1 cellular context compared by ENCODE assay signal in genomic region chr7:96414931-96415292, GRCh38.
TF ChIP-seq lines count a peak whose summit lies in the region.

No MANE protein-coding gene starts in this region.

TF ChIP-seq in HepG2, 621 proteins besides CTCF, POLR2A, EP300 and RAD21 (continued from another document and continues in another):
- TF ChIP-seq, protein P1, sequence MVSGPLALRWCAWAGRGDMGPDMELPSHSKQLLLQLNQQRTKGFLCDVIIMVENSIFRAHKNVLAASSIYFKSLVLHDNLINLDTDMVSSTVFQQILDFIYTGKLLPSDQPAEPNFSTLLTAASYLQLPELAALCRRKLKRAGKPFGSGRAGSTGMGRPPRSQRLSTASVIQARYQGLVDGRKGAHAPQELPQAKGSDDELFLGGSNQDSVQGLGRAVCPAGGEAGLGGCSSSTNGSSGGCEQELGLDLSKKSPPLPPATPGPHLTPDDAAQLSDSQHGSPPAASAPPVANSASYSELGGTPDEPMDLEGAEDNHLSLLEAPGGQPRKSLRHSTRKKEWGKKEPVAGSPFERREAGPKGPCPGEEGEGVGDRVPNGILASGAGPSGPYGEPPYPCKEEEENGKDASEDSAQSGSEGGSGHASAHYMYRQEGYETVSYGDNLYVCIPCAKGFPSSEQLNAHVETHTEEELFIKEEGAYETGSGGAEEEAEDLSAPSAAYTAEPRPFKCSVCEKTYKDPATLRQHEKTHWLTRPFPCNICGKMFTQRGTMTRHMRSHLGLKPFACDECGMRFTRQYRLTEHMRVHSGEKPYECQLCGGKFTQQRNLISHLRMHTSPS (CRISPR knock-in tag; IDR thresholded peaks at IDR 0.05; ENCODE audit: low read depth) = no peak
- TF ChIP-seq FOXK1 (CRISPR knock-in tag; IDR thresholded peaks at IDR 0.05; ENCODE audit: borderline replicate concordance, low read depth) (no peak), ZNF644 (CRISPR knock-in tag; IDR thresholded peaks at IDR 0.05; ENCODE audit: low read depth) (peak; percentile 87), MED1 (CRISPR knock-in tag; IDR thresholded peaks at IDR 0.05) (no peak), FOXJ3 (CRISPR knock-in tag; IDR thresholded peaks at IDR 0.05; ENCODE audit: borderline replicate concordance) (no peak), KLF11 (CRISPR knock-in tag; IDR thresholded peaks at IDR 0.05) (no peak), ZNF879 (CRISPR knock-in tag; IDR thresholded peaks at IDR 0.05) (no peak), NR2F6 (IDR thresholded peaks at IDR 0.05) (no peak), NR2F6 (CRISPR knock-in tag; IDR thresholded peaks at IDR 0.05) (peak; percentile 46), ZBTB8A (CRISPR knock-in tag; IDR thresholded peaks at IDR 0.05; ENCODE audit: borderline replicate concordance, low read depth) (no peak), ZNF577 (CRISPR knock-in tag; IDR thresholded peaks at IDR 0.05; ENCODE audit: borderline replicate concordance, low read depth) (no peak), SKIL (CRISPR knock-in tag; IDR thresholded peaks at IDR 0.05; ENCODE audit: borderline replicate concordance) (no peak), ZNF772 (CRISPR knock-in tag; IDR thresholded peaks at IDR 0.05) (no peak), PCBP1 (IDR thresholded peaks at IDR 0.05; ENCODE audit: borderline replicate concordance, low read depth, low read length) (no peak), ZNF724P (CRISPR knock-in tag; IDR thresholded peaks at IDR 0.05; ENCODE audit: borderline replicate concordance) (no peak), ZNF816 (CRISPR knock-in tag; IDR thresholded peaks at IDR 0.05; ENCODE audit: borderline replicate concordance) (peak; percentile 60; the same call in 1 of the 2 replicates), ZNF674 (CRISPR knock-in tag; IDR thresholded peaks at IDR 0.05; ENCODE audit: low read depth) (no peak), TCF7 (IDR thresholded peaks at IDR 0.05; ENCODE audit: low read depth) (no peak), ZNF333 (CRISPR knock-in tag; IDR thresholded peaks at IDR 0.05; ENCODE audit: borderline replicate concordance) (no peak), HCFC1 (IDR thresholded peaks at IDR 0.05; ENCODE audit: low read depth, low read length) (no peak), MAFF (IDR thresholded peaks at IDR 0.05; ENCODE audit: low read depth, low read length) (no peak), DNMT1 (CRISPR knock-in tag; IDR thresholded peaks at IDR 0.05) (no peak), KDM1A (CRISPR knock-in tag; IDR thresholded peaks at IDR 0.05) (0 out of 2 replicates have a peak, but pooled peaks have one; percentile 65), AKNA (CRISPR knock-in tag; IDR thresholded peaks at IDR 0.05; ENCODE audit: borderline replicate concordance) (no peak), PHF20 (CRISPR knock-in tag; IDR thresholded peaks at IDR 0.05) (no peak), PCBP2 (optimal IDR thresholded peaks at IDR 0.05; ENCODE audit: low read depth, low read length, poor library complexity, severe bottlenecking) (no peak), YEATS4 (CRISPR knock-in tag; IDR thresholded peaks at IDR 0.05; ENCODE audit: borderline replicate concordance) (no peak), MZF1 (CRISPR knock-in tag; IDR thresholded peaks at IDR 0.05; ENCODE audit: borderline replicate concordance) (no peak), ZNF136 (CRISPR knock-in tag; IDR thresholded peaks at IDR 0.05; ENCODE audit: low read depth) (no peak), U2AF2 (IDR thresholded peaks at IDR 0.05; ENCODE audit: low read depth, low read length) (no peak)
- TF ChIP-seq, protein P2, sequence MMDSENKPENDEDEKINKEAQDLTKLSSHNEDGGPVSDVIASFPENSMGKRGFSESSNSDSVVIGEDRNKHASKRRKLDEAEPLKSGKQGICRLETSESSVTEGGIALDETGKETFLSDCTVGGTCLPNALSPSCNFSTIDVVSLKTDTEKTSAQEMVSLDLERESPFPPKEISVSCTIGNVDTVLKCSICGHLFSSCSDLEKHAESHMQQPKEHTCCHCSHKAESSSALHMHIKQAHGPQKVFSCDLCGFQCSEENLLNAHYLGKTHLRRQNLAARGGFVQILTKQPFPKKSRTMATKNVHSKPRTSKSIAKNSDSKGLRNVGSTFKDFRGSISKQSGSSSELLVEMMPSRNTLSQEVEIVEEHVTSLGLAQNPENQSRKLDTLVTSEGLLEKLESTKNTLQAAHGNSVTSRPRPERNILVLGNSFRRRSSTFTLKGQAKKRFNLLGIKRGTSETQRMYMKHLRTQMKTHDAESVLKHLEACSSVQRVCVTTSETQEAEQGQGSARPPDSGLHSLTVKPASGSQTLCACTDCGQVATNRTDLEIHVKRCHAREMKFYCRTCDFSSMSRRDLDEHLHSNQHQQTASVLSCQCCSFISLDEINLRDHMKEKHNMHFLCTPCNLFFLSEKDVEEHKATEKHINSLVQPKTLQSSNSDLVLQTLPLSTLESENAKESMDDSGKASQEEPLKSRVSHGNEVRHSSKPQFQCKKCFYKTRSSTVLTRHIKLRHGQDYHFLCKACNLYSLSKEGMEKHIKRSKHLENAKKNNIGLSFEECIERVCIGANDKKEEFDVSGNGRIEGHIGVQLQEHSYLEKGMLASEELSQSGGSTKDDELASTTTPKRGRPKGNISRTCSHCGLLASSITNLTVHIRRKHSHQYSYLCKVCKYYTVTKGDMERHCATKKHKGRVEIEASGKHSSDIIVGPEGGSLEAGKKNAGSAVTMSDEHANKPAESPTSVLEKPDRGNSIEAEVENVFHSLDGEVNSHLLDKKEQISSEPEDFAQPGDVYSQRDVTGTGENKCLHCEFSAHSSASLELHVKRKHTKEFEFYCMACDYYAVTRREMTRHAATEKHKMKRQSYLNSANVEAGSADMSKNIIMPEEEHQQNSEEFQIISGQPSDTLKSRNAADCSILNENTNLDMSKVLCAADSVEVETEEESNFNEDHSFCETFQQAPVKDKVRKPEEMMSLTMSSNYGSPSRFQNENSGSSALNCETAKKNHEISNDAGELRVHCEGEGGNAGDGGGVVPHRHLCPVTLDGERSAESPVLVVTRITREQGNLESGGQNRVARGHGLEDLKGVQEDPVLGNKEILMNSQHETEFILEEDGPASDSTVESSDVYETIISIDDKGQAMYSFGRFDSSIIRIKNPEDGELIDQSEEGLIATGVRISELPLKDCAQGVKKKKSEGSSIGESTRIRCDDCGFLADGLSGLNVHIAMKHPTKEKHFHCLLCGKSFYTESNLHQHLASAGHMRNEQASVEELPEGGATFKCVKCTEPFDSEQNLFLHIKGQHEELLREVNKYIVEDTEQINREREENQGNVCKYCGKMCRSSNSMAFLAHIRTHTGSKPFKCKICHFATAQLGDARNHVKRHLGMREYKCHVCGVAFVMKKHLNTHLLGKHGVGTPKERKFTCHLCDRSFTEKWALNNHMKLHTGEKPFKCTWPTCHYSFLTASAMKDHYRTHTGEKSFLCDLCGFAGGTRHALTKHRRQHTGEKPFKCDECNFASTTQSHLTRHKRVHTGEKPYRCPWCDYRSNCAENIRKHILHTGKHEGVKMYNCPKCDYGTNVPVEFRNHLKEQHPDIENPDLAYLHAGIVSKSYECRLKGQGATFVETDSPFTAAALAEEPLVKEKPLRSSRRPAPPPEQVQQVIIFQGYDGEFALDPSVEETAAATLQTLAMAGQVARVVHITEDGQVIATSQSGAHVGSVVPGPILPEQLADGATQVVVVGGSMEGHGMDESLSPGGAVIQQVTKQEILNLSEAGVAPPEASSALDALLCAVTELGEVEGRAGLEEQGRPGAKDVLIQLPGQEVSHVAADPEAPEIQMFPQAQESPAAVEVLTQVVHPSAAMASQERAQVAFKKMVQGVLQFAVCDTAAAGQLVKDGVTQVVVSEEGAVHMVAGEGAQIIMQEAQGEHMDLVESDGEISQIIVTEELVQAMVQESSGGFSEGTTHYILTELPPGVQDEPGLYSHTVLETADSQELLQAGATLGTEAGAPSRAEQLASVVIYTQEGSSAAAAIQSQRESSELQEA (CRISPR knock-in tag; IDR thresholded peaks at IDR 0.05; ENCODE audit: not compliant biosample characterization) = no peak
- TF ChIP-seq, protein P3, sequence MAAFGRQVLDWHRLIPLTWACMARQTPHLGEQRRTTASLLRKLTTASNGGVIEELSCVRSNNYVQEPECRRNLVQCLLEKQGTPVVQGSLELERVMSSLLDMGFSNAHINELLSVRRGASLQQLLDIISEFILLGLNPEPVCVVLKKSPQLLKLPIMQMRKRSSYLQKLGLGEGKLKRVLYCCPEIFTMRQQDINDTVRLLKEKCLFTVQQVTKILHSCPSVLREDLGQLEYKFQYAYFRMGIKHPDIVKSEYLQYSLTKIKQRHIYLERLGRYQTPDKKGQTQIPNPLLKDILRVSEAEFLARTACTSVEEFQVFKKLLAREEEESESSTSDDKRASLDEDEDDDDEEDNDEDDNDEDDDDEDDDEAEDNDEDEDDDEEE (CRISPR knock-in tag; IDR thresholded peaks at IDR 0.05) = no peak
- TF ChIP-seq, protein P4, sequence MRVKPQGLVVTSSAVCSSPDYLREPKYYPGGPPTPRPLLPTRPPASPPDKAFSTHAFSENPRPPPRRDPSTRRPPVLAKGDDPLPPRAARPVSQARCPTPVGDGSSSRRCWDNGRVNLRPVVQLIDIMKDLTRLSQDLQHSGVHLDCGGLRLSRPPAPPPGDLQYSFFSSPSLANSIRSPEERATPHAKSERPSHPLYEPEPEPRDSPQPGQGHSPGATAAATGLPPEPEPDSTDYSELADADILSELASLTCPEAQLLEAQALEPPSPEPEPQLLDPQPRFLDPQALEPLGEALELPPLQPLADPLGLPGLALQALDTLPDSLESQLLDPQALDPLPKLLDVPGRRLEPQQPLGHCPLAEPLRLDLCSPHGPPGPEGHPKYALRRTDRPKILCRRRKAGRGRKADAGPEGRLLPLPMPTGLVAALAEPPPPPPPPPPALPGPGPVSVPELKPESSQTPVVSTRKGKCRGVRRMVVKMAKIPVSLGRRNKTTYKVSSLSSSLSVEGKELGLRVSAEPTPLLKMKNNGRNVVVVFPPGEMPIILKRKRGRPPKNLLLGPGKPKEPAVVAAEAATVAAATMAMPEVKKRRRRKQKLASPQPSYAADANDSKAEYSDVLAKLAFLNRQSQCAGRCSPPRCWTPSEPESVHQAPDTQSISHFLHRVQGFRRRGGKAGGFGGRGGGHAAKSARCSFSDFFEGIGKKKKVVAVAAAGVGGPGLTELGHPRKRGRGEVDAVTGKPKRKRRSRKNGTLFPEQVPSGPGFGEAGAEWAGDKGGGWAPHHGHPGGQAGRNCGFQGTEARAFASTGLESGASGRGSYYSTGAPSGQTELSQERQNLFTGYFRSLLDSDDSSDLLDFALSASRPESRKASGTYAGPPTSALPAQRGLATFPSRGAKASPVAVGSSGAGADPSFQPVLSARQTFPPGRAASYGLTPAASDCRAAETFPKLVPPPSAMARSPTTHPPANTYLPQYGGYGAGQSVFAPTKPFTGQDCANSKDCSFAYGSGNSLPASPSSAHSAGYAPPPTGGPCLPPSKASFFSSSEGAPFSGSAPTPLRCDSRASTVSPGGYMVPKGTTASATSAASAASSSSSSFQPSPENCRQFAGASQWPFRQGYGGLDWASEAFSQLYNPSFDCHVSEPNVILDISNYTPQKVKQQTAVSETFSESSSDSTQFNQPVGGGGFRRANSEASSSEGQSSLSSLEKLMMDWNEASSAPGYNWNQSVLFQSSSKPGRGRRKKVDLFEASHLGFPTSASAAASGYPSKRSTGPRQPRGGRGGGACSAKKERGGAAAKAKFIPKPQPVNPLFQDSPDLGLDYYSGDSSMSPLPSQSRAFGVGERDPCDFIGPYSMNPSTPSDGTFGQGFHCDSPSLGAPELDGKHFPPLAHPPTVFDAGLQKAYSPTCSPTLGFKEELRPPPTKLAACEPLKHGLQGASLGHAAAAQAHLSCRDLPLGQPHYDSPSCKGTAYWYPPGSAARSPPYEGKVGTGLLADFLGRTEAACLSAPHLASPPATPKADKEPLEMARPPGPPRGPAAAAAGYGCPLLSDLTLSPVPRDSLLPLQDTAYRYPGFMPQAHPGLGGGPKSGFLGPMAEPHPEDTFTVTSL (CRISPR knock-in tag; IDR thresholded peaks at IDR 0.05; ENCODE audit: borderline replicate concordance) = no peak
